Comparison of ENCODE assay signal across 26 cellular contexts in the genomic region with DNA sequence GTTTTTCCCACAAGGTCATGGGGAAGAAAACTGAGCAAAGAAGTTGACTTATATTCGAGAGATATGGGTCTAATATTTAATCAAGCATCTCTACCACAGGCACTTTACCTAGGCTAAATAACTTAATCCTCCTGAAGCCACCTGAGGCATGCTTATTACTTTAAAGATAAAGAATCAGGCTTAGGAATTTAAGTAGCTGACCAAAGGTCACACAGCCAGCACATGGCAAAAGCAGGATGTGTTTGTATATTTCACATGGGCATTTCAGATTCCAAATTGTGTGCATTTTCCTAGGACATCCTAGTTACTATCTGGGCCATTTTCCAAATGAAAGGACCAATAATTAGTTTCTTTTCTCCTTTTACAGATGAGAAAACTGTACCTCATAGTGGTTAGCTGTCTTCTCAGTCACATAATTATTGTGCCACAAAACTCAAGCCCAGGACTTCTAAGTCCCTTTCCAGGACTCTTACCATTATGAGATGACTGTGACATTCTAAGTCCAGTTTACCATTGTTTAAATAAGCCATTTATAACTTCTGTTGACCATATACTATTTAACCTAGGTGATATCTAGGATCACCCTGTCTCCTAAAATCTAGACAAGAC.
A peak's percentile ranks its signal among the peaks of the same experiment; 100 is the strongest.
DNase-seq lines count a peak whose midpoint lies in the region; ATAC-seq, FAIRE-seq and TF ChIP-seq lines count a peak whose summit lies in the region.
"Had no signal": no experiment of that assay in that cellular context is flagged by ENCODE, and none has a peak within 500 bp of the region (broad histone marks: within the 10 kb centered on the region; RNA-seq: fewer than 3 reads in every experiment).

No MANE protein-coding gene starts in this region.

- H3K9ac ChIP-seq in endodermal cell (ENCODE audit: extremely low read depth, low read length, poor library complexity, severe bottlenecking) = no peak overlapping the region
- H3K9ac ChIP-seq: BLaER1 treated with 17β-estradiol and CSF1 and Interleukin-3, amounts not matched to agents 10 nM and 100 nM had no signal

- no peaks in the 10 kb centered on the region for H3K27me3 ChIP-seq in endodermal cell (ENCODE audit: control insufficient read depth, insufficient read depth, low read length, poor library complexity, severe bottlenecking)
- no peaks in the 10 kb centered on the region for H3K27me3 ChIP-seq in small intestine (ENCODE audit: control insufficient read depth in 2 of 2, insufficient read depth in 2 of 2, low read length in 2 of 2)
- H3K27me3 ChIP-seq in SJCRH30 = no peaks in the 10 kb centered on the region
- H3K27me3 ChIP-seq: BLaER1 treated with 17β-estradiol and CSF1 and Interleukin-3, amounts not matched to agents 10 nM and 100 nM had no signal

- no peaks in the 10 kb centered on the region for H3K36me3 Mint-ChIP-seq in endodermal cell (ENCODE audit: low read depth)
- H3K36me3 Mint-ChIP-seq: CD8-positive, alpha-beta T cell had no signal

- FAIRE-seq in GM12892 (lab: Jason Lieb, UNC) = peak; percentile 68
- FAIRE-seq in small intestine (lab: Jason Lieb, UNC) = no peak
- FAIRE-seq: A204.1, GM12891, GM18507, GM19239 had no signal

- H3K27ac ChIP-seq in endodermal cell (ENCODE audit: low read depth, low read length) (no peak overlapping the region), small intestine (ENCODE audit: low read depth in 1 of 2, low read length in 1 of 2) (no peak overlapping the region), SJCRH30 (no peak overlapping the region)
- H3K27ac ChIP-seq: BLaER1 treated with 17β-estradiol and CSF1 and Interleukin-3, amounts not matched to agents 10 nM and 100 nM; C4-2B had no signal

- TF ChIP-seq CTCF in endodermal cell (conservative IDR thresholded peaks at IDR 0.05) = no peak

- H3K27me3 Mint-ChIP-seq in endodermal cell (ENCODE audit: insufficient read depth) = no peaks in the 10 kb centered on the region

- peak; percentile 48 for ATAC-seq in left colon
- ATAC-seq in GM18517 (IDR thresholded peaks at IDR 0.05; ENCODE audit: unreplicated experiment) = no peak
- ATAC-seq: CD8-positive, alpha-beta T cell had no signal

- H3K4me1 ChIP-seq in endodermal cell (ENCODE audit: control insufficient read depth, insufficient read depth, low read length) = peaks cover 2% of the 10 kb centered on the region
- H3K4me1 ChIP-seq in small intestine (ENCODE audit: control insufficient read depth in 2 of 2, insufficient read depth in 1 of 2, low read depth in 1 of 2, low read length in 1 of 2) = peaks cover 0 to 2% of the 10 kb centered on the region in 2 donors
- H3K4me1 ChIP-seq in SJCRH30 = no peaks in the 10 kb centered on the region

- intact Hi-C loops in left colon (cut with DNase I, micrococcal nuclease) = no loop called here

- no peaks in the 10 kb centered on the region for H3K36me3 ChIP-seq in endodermal cell (ENCODE audit: control insufficient read depth, insufficient read depth, low read length)
- no peaks in the 10 kb centered on the region for H3K36me3 ChIP-seq in small intestine (ENCODE audit: control insufficient read depth in 2 of 2, insufficient read depth in 2 of 2, low read length in 2 of 2)
- H3K36me3 ChIP-seq in SJCRH30 = no peaks in the 10 kb centered on the region

- peaks cover 4% of the 10 kb centered on the region for H3K9me3 Mint-ChIP-seq in endodermal cell
- H3K9me3 Mint-ChIP-seq: CD4-positive, alpha-beta T cell; CD8-positive, alpha-beta T cell had no signal

- TF ChIP-seq POLR2A in GM12892 (IDR thresholded peaks at IDR 0.05; ENCODE audit: low read depth, low read length) = no peak

- H3K4me1 Mint-ChIP-seq in endodermal cell = no peaks in the 10 kb centered on the region

- no peak overlapping the region for H3K4me3 Mint-ChIP-seq in endodermal cell
- H3K4me3 Mint-ChIP-seq: B cell; CD4-positive, alpha-beta T cell; CD8-positive, alpha-beta T cell had no signal

- no peaks in the 10 kb centered on the region for H3K9me3 ChIP-seq in endodermal cell (ENCODE audit: control insufficient read depth, low read length)
- no peaks in the 10 kb centered on the region for H3K9me3 ChIP-seq in small intestine (ENCODE audit: control insufficient read depth, low read depth)
- no peaks in the 10 kb centered on the region for H3K9me3 ChIP-seq in SJCRH30 (replicated peaks)

- DNase-seq in GM12892 (ENCODE audit: insufficient read length) = no peak
- DNase-seq in endodermal cell = no peak
- no peak for DNase-seq in left colon
- peak; percentile 37 for DNase-seq in small intestine
- no peak for DNase-seq in kidney glomerular epithelial cell (lab: John Stamatoyannopoulos, UW)
- no peak for DNase-seq in activated naive CD4-positive, alpha-beta T cell treated with Interleukin-2 at 50 U/mL for 16 hours
- DNase-seq in SJCRH30 = no peak
- DNase-seq: 8988T; ACHN; CD4-positive, alpha-beta T cell; CD8-positive, alpha-beta T cell; DMS 273 treated with DMSO at 0.1 percent for 48 hours; DMS153; DMS53; DMS79; DND-41; EL; GDM1 had no signal

- peak overlapping the region; percentile 3 for H3K4me3 ChIP-seq in endodermal cell (ENCODE audit: low read length)
- no peak overlapping the region for H3K4me3 ChIP-seq in small intestine (ENCODE audit: low read depth in 1 of 2, low read length in 2 of 2)
- H3K4me3 ChIP-seq in SJCRH30 = no peak overlapping the region
- H3K4me3 ChIP-seq: BLaER1 treated with 17β-estradiol and CSF1 and Interleukin-3, amounts not matched to agents 10 nM and 100 nM had no signal

- WGBS in endodermal cell (ENCODE audit: insufficient coverage in 1 of 2, insufficient read length in 1 of 2), 2 experiments = 83% methylated on average over 1 of the region's 1 CpG; no CpG with 5 or more reads in 1 of the 2 experiments
- 5 to 56% (median 16%) methylated on average over 1 of the region's 1 CpG for WGBS in small intestine, 3 donors

- no peak overlapping the region for H3K27ac Mint-ChIP-seq in endodermal cell
- H3K27ac Mint-ChIP-seq: B cell; CD4-positive, alpha-beta T cell; CD8-positive, alpha-beta T cell had no signal
